ENCODE assay signal across 22 cellular contexts in genomic region chr20:53986037-53986436, GRCh38.
"Had no signal": no experiment of that assay in that cellular context is flagged by ENCODE, and none has a peak within 500 bp of the region (broad histone marks: within the 10 kb centered on the region; RNA-seq: fewer than 3 reads in every experiment).

No MANE protein-coding gene starts in this region.

- H3K9me3 Mint-ChIP-seq: naive thymus-derived CD4-positive, alpha-beta T cell; natural killer cell treated with Interleukin-12 subunit alpha and Interleukin-12 subunit beta and Interleukin-15 and Interleukin-18, amount 100 ng/mL, for 72 hours; stimulated activated effector memory CD8-positive, alpha-beta T cell treated with anti-CD3 and anti-CD28 coated beads, Interleukin-12 subunit alpha, Interleukin-12 subunit beta, amount 100 ng/mL, for 72 hours; stimulated activated naive CD8-positive, alpha-beta T cell treated with anti-CD3 and anti-CD28 coated beads, Interleukin-15, Interleukin-2, amounts not matched to agents 100 ng/mL and 50 ng/mL, for 24 hours had no signal

- H3K36me3 Mint-ChIP-seq: natural killer cell treated with Interleukin-12 subunit alpha and Interleukin-12 subunit beta and Interleukin-15 and Interleukin-18, amount 100 ng/mL, for 72 hours; stimulated activated effector memory CD8-positive, alpha-beta T cell treated with anti-CD3 and anti-CD28 coated beads, Interleukin-12 subunit alpha, Interleukin-12 subunit beta, amount 100 ng/mL, for 72 hours; type B pancreatic cell had no signal

- H3K27ac Mint-ChIP-seq: mesothelial cell of epicardium; naive thymus-derived CD4-positive, alpha-beta T cell; natural killer cell treated with Interleukin-12 subunit alpha and Interleukin-12 subunit beta and Interleukin-15 and Interleukin-18, amount 100 ng/mL, for 72 hours; progenitor cell of endocrine pancreas; stimulated activated effector memory CD8-positive, alpha-beta T cell treated with anti-CD3 and anti-CD28 coated beads, Interleukin-12 subunit alpha, Interleukin-12 subunit beta, amount 100 ng/mL, for 72 hours; stimulated activated naive CD8-positive, alpha-beta T cell treated with anti-CD3 and anti-CD28 coated beads, Interleukin-15, Interleukin-2, amounts not matched to agents 100 ng/mL and 50 ng/mL, for 24 hours; type B pancreatic cell had no signal

- ATAC-seq: naive thymus-derived CD4-positive, alpha-beta T cell; natural killer cell treated with Interleukin-12 subunit alpha and Interleukin-12 subunit beta and Interleukin-15 and Interleukin-18, amount 100 ng/mL, for 72 hours; sciatic nerve; stimulated activated effector memory CD8-positive, alpha-beta T cell treated with anti-CD3 and anti-CD28 coated beads, Interleukin-12 subunit alpha, Interleukin-12 subunit beta, amount 100 ng/mL, for 72 hours had no signal

- H3K4me1 ChIP-seq: left ventricle myocardium inferior, right atrium auricular region, spleen, uterus had no signal

- DNase-seq: hypothalamus; islet precursor cell; left ventricle myocardium inferior; mesendoderm; naive thymus-derived CD4-positive, alpha-beta T cell; ovary; small intestine; spleen; stimulated activated CD4-positive, alpha-beta T cell treated with anti-CD3 and anti-CD28 coated beads, Interleukin-4, amount 100 ng/mL, for 24 hours; stimulated activated naive CD4-positive, alpha-beta T cell; substantia nigra; uterus had no signal

- H3K27me3 ChIP-seq: ovary, right atrium auricular region, tibial nerve, uterus had no signal

- FAIRE-seq: small intestine had no signal

- H3K27me3 Mint-ChIP-seq: progenitor cell of endocrine pancreas, type B pancreatic cell had no signal

- H3K9me3 ChIP-seq: left ventricle myocardium inferior, ovary, right atrium auricular region, spleen, tibial nerve, uterus had no signal

- H3K36me3 ChIP-seq: left ventricle myocardium inferior, ovary, right atrium auricular region, spleen, tibial nerve, uterus had no signal

- H3K4me3 Mint-ChIP-seq: mesothelial cell of epicardium; naive thymus-derived CD4-positive, alpha-beta T cell; natural killer cell treated with Interleukin-12 subunit alpha and Interleukin-12 subunit beta and Interleukin-15 and Interleukin-18, amount 100 ng/mL, for 72 hours; stimulated activated effector memory CD8-positive, alpha-beta T cell treated with anti-CD3 and anti-CD28 coated beads, Interleukin-12 subunit alpha, Interleukin-12 subunit beta, amount 100 ng/mL, for 72 hours; stimulated activated naive CD8-positive, alpha-beta T cell treated with anti-CD3 and anti-CD28 coated beads, Interleukin-15, Interleukin-2, amounts not matched to agents 100 ng/mL and 50 ng/mL, for 24 hours; type B pancreatic cell had no signal

- H3K27ac ChIP-seq: left ventricle myocardium inferior, ovary, right atrium auricular region, spleen, tibial nerve, uterus had no signal

- H3K4me3 ChIP-seq: left ventricle myocardium inferior, lung, ovary, right atrium auricular region, spleen, tibial nerve, uterus had no signal
